In genomic region chr1:156748670-156749428, GRCh38 we compare ENCODE assay signal across 1 cellular context.
TF ChIP-seq lines count a peak whose summit lies in the region.

No MANE protein-coding gene starts in this region.

TF ChIP-seq in K562, 482 proteins besides CTCF, POLR2A, EP300 and RAD21 (continues in another document):
- TF ChIP-seq SMARCC2 (IDR thresholded peaks at IDR 0.05; ENCODE audit: low read depth), result no peak
- TF ChIP-seq RNF2 (IDR thresholded peaks at IDR 0.05), result no peak
- TF ChIP-seq POU5F1 (IDR thresholded peaks at IDR 0.05; ENCODE audit: borderline replicate concordance, low read depth, low read length, partially characterized antibody), result no peak
- no peak for TF ChIP-seq GTF3C2 (IDR thresholded peaks at IDR 0.05; ENCODE audit: borderline replicate concordance, extremely low read depth, insufficient read length)
- no peak for TF ChIP-seq HBP1 (CRISPR knock-in tag; IDR thresholded peaks at IDR 0.05)
- TF ChIP-seq E2F5 (CRISPR knock-in tag; IDR thresholded peaks at IDR 0.05), result no peak
- TF ChIP-seq HDAC1 (IDR thresholded peaks at IDR 0.05), result 0 out of 4 replicates have a peak, but pooled peaks of 1 of the 2 experiments have one; percentile 29
- no peak for TF ChIP-seq ARNT (IDR thresholded peaks at IDR 0.05)
- TF ChIP-seq GABPA (tag; conservative IDR thresholded peaks at IDR 0.05; ENCODE audit: low read depth), result peak; percentile 80
- TF ChIP-seq SREBF2 (CRISPR knock-in tag; IDR thresholded peaks at IDR 0.05), result no peak
- no peak for TF ChIP-seq KDM2B (CRISPR knock-in tag; IDR thresholded peaks at IDR 0.05)
- TF ChIP-seq RBM34 (IDR thresholded peaks at IDR 0.05; ENCODE audit: borderline replicate concordance, insufficient read depth, low read length), result no peak
- TF ChIP-seq TEAD1 (CRISPR knock-in tag; IDR thresholded peaks at IDR 0.05), result no peak
- TF ChIP-seq ZBTB17 (CRISPR knock-in tag; IDR thresholded peaks at IDR 0.05), result no peak
- no peak for TF ChIP-seq NCOA2 (IDR thresholded peaks at IDR 0.05; ENCODE audit: partially characterized antibody in 2 of 2)
- TF ChIP-seq ELF2 (CRISPR knock-in tag; IDR thresholded peaks at IDR 0.05), result no peak
- TF ChIP-seq OTX1 (CRISPR knock-in tag; IDR thresholded peaks at IDR 0.05), result no peak
- TF ChIP-seq TFAP4 (CRISPR knock-in tag; IDR thresholded peaks at IDR 0.05; ENCODE audit: borderline replicate concordance), result 0 out of 2 replicates have a peak, but pooled peaks have one; percentile 10
- TF ChIP-seq CEBPB (tag; IDR thresholded peaks at IDR 0.05), result peak; percentile 11; the same call in 1 of the 2 replicates
- TF ChIP-seq ZNF280A (IDR thresholded peaks at IDR 0.05; ENCODE audit: low read depth, partially characterized antibody), result no peak
- TF ChIP-seq NR2F6 (CRISPR knock-in tag; IDR thresholded peaks at IDR 0.05), result no peak
- TF ChIP-seq NR2C1 (IDR thresholded peaks at IDR 0.05), result peak; percentile 86
- TF ChIP-seq NR2C1 (tag; IDR thresholded peaks at IDR 0.05), result peak; percentile 88
- 0 out of 2 replicates have a peak, but pooled peaks have one; percentile 8 for TF ChIP-seq ZBTB7A (IDR thresholded peaks at IDR 0.05; ENCODE audit: borderline replicate concordance, control insufficient read depth, low read depth, low read length)
- no peak for TF ChIP-seq SETDB1 (IDR thresholded peaks at IDR 0.05; ENCODE audit: low read length)
- peak in 1 of 2 experiments; percentile 75 for TF ChIP-seq AFF1 (IDR thresholded peaks at IDR 0.05; ENCODE audit: low read depth in 1 of 2, partially characterized antibody in 2 of 2)
- peak; percentile 6; the same call in 1 of the 2 replicates for TF ChIP-seq NKRF (IDR thresholded peaks at IDR 0.05; ENCODE audit: borderline replicate concordance)
- TF ChIP-seq HMG20A (CRISPR knock-in tag; conservative IDR thresholded peaks at IDR 0.05), result no peak
- no peak for TF ChIP-seq CHD7 (IDR thresholded peaks at IDR 0.05; ENCODE audit: low read depth, low read length)
- TF ChIP-seq SNRNP70 (optimal IDR thresholded peaks at IDR 0.05; ENCODE audit: low read depth, low read length), result no peak
- no peak for TF ChIP-seq SAFB (IDR thresholded peaks at IDR 0.05; ENCODE audit: borderline replicate concordance, low read depth, low read length)
